1 cellular context compared by ENCODE assay signal in the genomic region with DNA sequence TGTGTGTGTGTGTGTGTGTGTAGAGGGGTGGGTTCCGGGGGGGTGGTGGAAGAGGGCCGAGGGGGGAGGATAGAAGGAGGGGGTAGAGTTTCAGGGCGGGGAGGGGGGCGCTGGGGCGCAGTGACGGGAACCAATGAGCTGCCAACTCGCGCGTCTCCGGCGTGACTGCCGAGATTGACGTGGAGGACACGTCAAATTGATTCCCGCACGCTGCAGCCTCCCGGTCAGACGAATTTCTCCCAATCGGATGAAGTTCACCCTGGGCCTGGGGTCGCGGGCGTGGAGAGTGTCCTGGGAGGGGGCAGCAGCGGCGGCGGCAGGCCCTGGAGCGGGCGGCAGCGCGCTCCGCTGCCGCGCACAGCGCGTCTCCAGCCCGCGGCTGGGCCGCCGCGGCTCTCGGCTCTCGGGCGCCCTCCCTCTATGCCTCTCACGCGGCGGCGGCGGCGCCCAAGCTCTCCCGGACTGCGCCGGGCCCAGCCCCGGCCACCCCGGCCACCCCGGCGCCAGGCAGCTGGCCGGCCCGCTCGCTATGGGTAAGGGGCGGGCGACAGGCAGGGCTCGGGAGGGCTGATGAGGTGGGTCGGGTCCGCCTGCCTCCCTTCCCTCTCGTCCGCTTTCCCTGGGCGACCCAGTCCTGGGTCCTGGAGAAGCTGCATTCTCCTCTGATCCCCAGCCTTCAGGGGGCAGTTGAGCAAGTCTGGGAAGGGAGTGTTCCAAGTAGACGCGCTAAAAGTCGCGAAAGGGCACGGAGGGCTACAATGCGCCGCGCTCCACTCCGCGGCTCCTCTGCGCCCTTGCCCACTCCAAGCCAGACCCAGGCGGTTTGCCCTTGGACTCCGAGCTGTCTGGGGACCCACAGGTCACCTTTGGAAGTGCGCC.
TF ChIP-seq lines count a peak whose summit lies in the region.

Gene PAX1 (plus strand): TSS at position 199 of the 879 bp plus-strand sequence. CDS start 49 bp downstream, at position 248.

TF ChIP-seq in IMR-90, 13 proteins besides CTCF, POLR2A, EP300 and RAD21:
- no peak for TF ChIP-seq MAZ (IDR thresholded peaks at IDR 0.05; ENCODE audit: borderline replicate concordance, low read depth, low read length)
- TF ChIP-seq FOS (IDR thresholded peaks at IDR 0.05; ENCODE audit: low read depth, low read length), result no peak
- no peak for TF ChIP-seq RCOR1 (IDR thresholded peaks at IDR 0.05; ENCODE audit: insufficient replicate concordance, low read length)
- TF ChIP-seq SMC3 (IDR thresholded peaks at IDR 0.05; ENCODE audit: low read depth, low read length), result no peak
- TF ChIP-seq, protein P1, sequence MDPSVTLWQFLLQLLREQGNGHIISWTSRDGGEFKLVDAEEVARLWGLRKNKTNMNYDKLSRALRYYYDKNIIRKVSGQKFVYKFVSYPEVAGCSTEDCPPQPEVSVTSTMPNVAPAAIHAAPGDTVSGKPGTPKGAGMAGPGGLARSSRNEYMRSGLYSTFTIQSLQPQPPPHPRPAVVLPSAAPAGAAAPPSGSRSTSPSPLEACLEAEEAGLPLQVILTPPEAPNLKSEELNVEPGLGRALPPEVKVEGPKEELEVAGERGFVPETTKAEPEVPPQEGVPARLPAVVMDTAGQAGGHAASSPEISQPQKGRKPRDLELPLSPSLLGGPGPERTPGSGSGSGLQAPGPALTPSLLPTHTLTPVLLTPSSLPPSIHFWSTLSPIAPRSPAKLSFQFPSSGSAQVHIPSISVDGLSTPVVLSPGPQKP (IDR thresholded peaks at IDR 0.05; ENCODE audit: borderline replicate concordance, low read depth, low read length), result no peak
- TF ChIP-seq MAFK (IDR thresholded peaks at IDR 0.05; ENCODE audit: low read depth, low read length), result no peak
- no peak for TF ChIP-seq RFX5 (IDR thresholded peaks at IDR 0.05; ENCODE audit: low read depth, low read length)
- TF ChIP-seq USF2 (IDR thresholded peaks at IDR 0.05; ENCODE audit: low read depth, low read length), result no peak
- no peak for TF ChIP-seq BHLHE40 (IDR thresholded peaks at IDR 0.05; ENCODE audit: low read depth, low read length)
- no peak for TF ChIP-seq CEBPB (IDR thresholded peaks at IDR 0.05; ENCODE audit: low read depth, low read length)
- TF ChIP-seq NFE2L2 (IDR thresholded peaks at IDR 0.05; ENCODE audit: low read depth, low read length), result no peak
- no peak for TF ChIP-seq MXI1 (IDR thresholded peaks at IDR 0.05; ENCODE audit: borderline replicate concordance, low read depth, low read length)
- no peak for TF ChIP-seq CHD1 (IDR thresholded peaks at IDR 0.05; ENCODE audit: low read depth, low read length)
TF ChIP-seq in IMR-90: peak in this region for 0.
